ENCODE assay signal across 8 cellular contexts in genomic region chr3:42117175-42118008, GRCh38. TPM values are rescaled to one million over a fixed set of nuclear protein-coding genes. Genes with fewer than 3 reads are reported as not detected.
DNase-seq lines count a peak whose midpoint lies in the region; ATAC-seq, FAIRE-seq and TF ChIP-seq lines count a peak whose summit lies in the region.

No MANE protein-coding gene starts in this region.

- no peaks in the 10 kb centered on the region for H3K36me3 Mint-ChIP-seq in osteocyte (ENCODE audit: unreplicated experiment)
- H3K36me3 Mint-ChIP-seq in activated T-cell treated with anti-CD3 and anti-CD28 coated beads, Interleukin-2, amount 50 U/mL, for 72 hours (ENCODE audit: insufficient read depth in 2 of 2) = no peaks in the 10 kb centered on the region
- H3K36me3 Mint-ChIP-seq in activated CD4-positive, alpha-beta T cell treated with anti-CD3 and anti-CD28 coated beads, Interleukin-2, amount 10 ng/mL, durations not matched to agents 7 days and 5 days (ENCODE audit: low read depth) = no peaks in the 10 kb centered on the region

- no peaks in the 10 kb centered on the region for H3K9me3 Mint-ChIP-seq in osteocyte (ENCODE audit: unreplicated experiment)
- H3K9me3 Mint-ChIP-seq in activated T-cell treated with anti-CD3 and anti-CD28 coated beads, Interleukin-2, amount 50 U/mL, for 72 hours = no peaks in the 10 kb centered on the region
- no peaks in the 10 kb centered on the region for H3K9me3 Mint-ChIP-seq in activated CD4-positive, alpha-beta T cell treated with anti-CD3 and anti-CD28 coated beads, Interleukin-2, amount 10 ng/mL, durations not matched to agents 7 days and 5 days

- peak overlapping the region; percentile 78 for H3K27ac Mint-ChIP-seq in osteocyte (ENCODE audit: unreplicated experiment)
- no peak overlapping the region for H3K27ac Mint-ChIP-seq in activated T-cell treated with anti-CD3 and anti-CD28 coated beads, Interleukin-2, amount 50 U/mL, for 72 hours
- H3K27ac Mint-ChIP-seq in activated CD4-positive, alpha-beta T cell treated with anti-CD3 and anti-CD28 coated beads, Interleukin-2, amount 10 ng/mL, durations not matched to agents 7 days and 5 days = no peak overlapping the region

- H3K4me1 Mint-ChIP-seq in osteocyte (ENCODE audit: unreplicated experiment) = peaks cover 29% of the 10 kb centered on the region
- peaks cover 13% of the 10 kb centered on the region for H3K4me1 Mint-ChIP-seq in activated T-cell treated with anti-CD3 and anti-CD28 coated beads, Interleukin-2, amount 50 U/mL, for 72 hours (ENCODE audit: low read depth)
- H3K4me1 Mint-ChIP-seq in activated CD4-positive, alpha-beta T cell treated with anti-CD3 and anti-CD28 coated beads, Interleukin-2, amount 10 ng/mL, durations not matched to agents 7 days and 5 days = peaks cover 29% of the 10 kb centered on the region

- TF ChIP-seq CTCF in GM10266 (IDR thresholded peaks at IDR 0.05; ENCODE audit: control insufficient read depth, insufficient read depth, low read depth, missing control alignments) (peak; percentile 36), osteocyte (IDR thresholded peaks at IDR 0.05) (peak; percentile 75)

- CTCF ChIA-PET in activated CD4-positive, alpha-beta T cell treated with anti-CD3 and anti-CD28 coated beads, Interleukin-2, amount 10 ng/mL, durations not matched to agents 7 days and 5 days (lab: Charles Lee) = interaction anchor here (1.6 kb wide), 1 partner anchor 74 kb away, joined by 5 read pairs; no protein-coding TSS in a partner anchor

- ATAC-seq in HG02973 (IDR thresholded peaks at IDR 0.05; ENCODE audit: unreplicated experiment) (no peak), GM18870 (IDR thresholded peaks at IDR 0.05; ENCODE audit: unreplicated experiment) (no peak)
- ATAC-seq in activated T-cell treated with anti-CD3 and anti-CD28 coated beads, Interleukin-2, amount 50 U/mL, for 72 hours (replicated peaks in 1 of 2) = no peak

- POLR2A ChIA-PET in activated CD4-positive, alpha-beta T cell treated with anti-CD3 and anti-CD28 coated beads, Interleukin-2, amount 10 ng/mL, durations not matched to agents 7 days and 5 days (lab: Charles Lee) = interaction anchor here (0.6 kb wide), 1 partner anchor 838 kb away, joined by 4 read pairs; no protein-coding TSS in a partner anchor

- no peak overlapping the region for H3K4me3 Mint-ChIP-seq in osteocyte (ENCODE audit: unreplicated experiment)
- no peak overlapping the region for H3K4me3 Mint-ChIP-seq in activated T-cell treated with anti-CD3 and anti-CD28 coated beads, Interleukin-2, amount 50 U/mL, for 72 hours
- no peak overlapping the region for H3K4me3 Mint-ChIP-seq in activated CD4-positive, alpha-beta T cell treated with anti-CD3 and anti-CD28 coated beads, Interleukin-2, amount 10 ng/mL, durations not matched to agents 7 days and 5 days

- DNase-seq in GM10266 (ENCODE audit: extremely low spot score) (no peak), RCC 7860 (ENCODE audit: low spot score) (peak; percentile 29), fibroblast of gingiva (ENCODE audit: low read depth) (peak; percentile 27), osteocyte (ENCODE audit: extremely low spot score, unreplicated experiment) (no peak)
- DNase-seq in activated T-cell treated with anti-CD3 and anti-CD28 coated beads, Interleukin-2, amount 50 U/mL, for 72 hours = no peak
- DNase-seq in activated CD4-positive, alpha-beta T cell treated with anti-CD3 and anti-CD28 coated beads, Interleukin-2, amount 10 ng/mL, durations not matched to agents 7 days and 5 days = no peak

- no peak for FAIRE-seq in RCC 7860 (lab: Jason Lieb, UNC)

- no peaks in the 10 kb centered on the region for H3K27me3 Mint-ChIP-seq in osteocyte (ENCODE audit: unreplicated experiment)
- H3K27me3 Mint-ChIP-seq in activated T-cell treated with anti-CD3 and anti-CD28 coated beads, Interleukin-2, amount 50 U/mL, for 72 hours (ENCODE audit: low read depth) = no peaks in the 10 kb centered on the region
- H3K27me3 Mint-ChIP-seq in activated CD4-positive, alpha-beta T cell treated with anti-CD3 and anti-CD28 coated beads, Interleukin-2, amount 10 ng/mL, durations not matched to agents 7 days and 5 days = no peaks in the 10 kb centered on the region

RNA-seq across cellular contexts. Expression of gene TRAK1, which starts 26.2 kb away (rescaled TPM):
- total RNA-seq in osteocyte = 30.7 and 35.7 TPM in 2 replicates
- 10 to 100 TPM; 17.8 to 19.6 TPM for total RNA-seq in activated T-cell treated with anti-CD3 and anti-CD28 coated beads, Interleukin-2, amount 50 U/mL, for 72 hours
- total RNA-seq in activated CD4-positive, alpha-beta T cell treated with anti-CD3 and anti-CD28 coated beads, Interleukin-2, amount 10 ng/mL, durations not matched to agents 7 days and 5 days = 10 to 100 TPM; 23.7 to 24.1 TPM

Comparison
In these comparisons a context has a peak if more than half of its experiments do, and no peak if none do; other contexts are left out.
1. DNase-seq: peak in RCC 7860 (single experiment) and fibroblast of gingiva (single experiment); none in GM10266 (single experiment), osteocyte (single experiment), activated T-cell treated with anti-CD3 and anti-CD28 coated beads, Interleukin-2, amount 50 U/mL, for 72 hours (0 of 2) and activated CD4-positive, alpha-beta T cell treated with anti-CD3 and anti-CD28 coated beads, Interleukin-2, amount 10 ng/mL, durations not matched to agents 7 days and 5 days (single experiment).